Comparison of ENCODE assay signal across 19 cellular contexts in genomic region chr4:23041501-23041900, GRCh38.
DNase-seq lines count a peak whose midpoint lies in the region; ATAC-seq, FAIRE-seq and TF ChIP-seq lines count a peak whose summit lies in the region.
"Had no signal": no experiment of that assay in that cellular context is flagged by ENCODE, and none has a peak within 500 bp of the region (broad histone marks: within the 10 kb centered on the region; RNA-seq: fewer than 3 reads in every experiment).

No MANE protein-coding gene starts in this region.

- POLR2A ChIA-PET in naive thymus-derived CD4-positive, alpha-beta T cell (lab: Charles Lee) = no interaction called here

- DNase-seq in EH (ENCODE audit: low read depth) = peak; percentile 27
- DNase-seq in RCC 7860 (ENCODE audit: low spot score) = peak; percentile 73
- peak; percentile 10 for DNase-seq in astrocyte of the spinal cord (ENCODE audit: low read depth, low spot score)
- no peak for DNase-seq in NCI-H345 treated with DMSO at 0.1 percent for 48 hours (lab: John Stamatoyannopoulos, UW; ENCODE audit: unreplicated experiment)
- no peak for DNase-seq in KG1 (lab: John Stamatoyannopoulos, UW)
- DNase-seq in naive thymus-derived CD4-positive, alpha-beta T cell = no peak
- DNase-seq: BE2C; C1 segment of cervical spinal cord; Caco-2; CD4-positive, CD25-positive, alpha-beta regulatory T cell; DMS153; DMS79; GF-D8; GOT3; H7; HFFc6 had no signal

- no peak for FAIRE-seq in RCC 7860 (lab: Jason Lieb, UNC)
- FAIRE-seq: HepG2 had no signal

- H3K4me1 Mint-ChIP-seq in naive thymus-derived CD4-positive, alpha-beta T cell = no peaks in the 10 kb centered on the region
- H3K4me1 Mint-ChIP-seq: CD4-positive, CD25-positive, alpha-beta regulatory T cell; IgD-negative memory B cell had no signal

- no peak overlapping the region for H3K27ac ChIP-seq in naive thymus-derived CD4-positive, alpha-beta T cell (ENCODE audit: low read depth, low read length)

- H3K4me3 ChIP-seq in astrocyte of the spinal cord (ENCODE audit: low read depth, low read length) = no peak overlapping the region
- no peak overlapping the region for H3K4me3 ChIP-seq in naive thymus-derived CD4-positive, alpha-beta T cell (ENCODE audit: low read length)

- peaks cover 0 to 7% (median 0%) of the 10 kb centered on the region in 11 donors for H3K9me3 Mint-ChIP-seq in naive thymus-derived CD4-positive, alpha-beta T cell

- no peaks in the 10 kb centered on the region for H3K4me1 ChIP-seq in naive thymus-derived CD4-positive, alpha-beta T cell (ENCODE audit: control insufficient read depth in 2 of 2, insufficient read depth in 2 of 2, low read length in 2 of 2)
- H3K4me1 ChIP-seq: BE2C, Caco-2 had no signal

- no peak for ATAC-seq in naive thymus-derived CD4-positive, alpha-beta T cell
- ATAC-seq: HCT116, HepG2 had no signal

- intact Hi-C loops in naive thymus-derived CD4-positive, alpha-beta T cell (cut with micrococcal nuclease) = no loop called here

- no peak overlapping the region for H3K27ac Mint-ChIP-seq in naive thymus-derived CD4-positive, alpha-beta T cell
- H3K27ac Mint-ChIP-seq: CD4-positive, CD25-positive, alpha-beta regulatory T cell; HFFc6; IgD-negative memory B cell had no signal

- H3K36me3 Mint-ChIP-seq in naive thymus-derived CD4-positive, alpha-beta T cell = no peaks in the 10 kb centered on the region
- H3K36me3 Mint-ChIP-seq: CD4-positive, CD25-positive, alpha-beta regulatory T cell; IgD-negative memory B cell had no signal

- H3K9me3 ChIP-seq in naive thymus-derived CD4-positive, alpha-beta T cell (ENCODE audit: control insufficient read depth in 2 of 3, low read length in 3 of 3) = no peaks in the 10 kb centered on the region
- H3K9me3 ChIP-seq: BE2C, Caco-2 had no signal

- no peak overlapping the region for H3K4me3 Mint-ChIP-seq in naive thymus-derived CD4-positive, alpha-beta T cell
- H3K4me3 Mint-ChIP-seq: CD4-positive, CD25-positive, alpha-beta regulatory T cell; HFFc6; IgD-negative memory B cell had no signal

- H3K36me3 ChIP-seq in naive thymus-derived CD4-positive, alpha-beta T cell (ENCODE audit: control insufficient read depth in 2 of 3, insufficient read depth in 3 of 3, low read length in 3 of 3) = no peaks in the 10 kb centered on the region
- H3K36me3 ChIP-seq: BE2C had no signal

- in situ Hi-C loops in astrocyte of the spinal cord (cut with HindIII; ENCODE audit: low sequenced_read_pairs) = no loop called here

- TF ChIP-seq CTCF in astrocyte of the spinal cord (IDR thresholded peaks at IDR 0.05; ENCODE audit: low read depth, low read length) = no peak

- no peaks in the 10 kb centered on the region for H3K27me3 Mint-ChIP-seq in naive thymus-derived CD4-positive, alpha-beta T cell
- H3K27me3 Mint-ChIP-seq: CD4-positive, CD25-positive, alpha-beta regulatory T cell; IgD-negative memory B cell had no signal

- CTCF ChIA-PET in naive thymus-derived CD4-positive, alpha-beta T cell (lab: Charles Lee) = no interaction called here

- H3K27me3 ChIP-seq in naive thymus-derived CD4-positive, alpha-beta T cell (ENCODE audit: control insufficient read depth in 2 of 2, insufficient read depth in 2 of 2, low read length in 2 of 2) = no peaks in the 10 kb centered on the region
- H3K27me3 ChIP-seq: BE2C had no signal

Comparison
In these comparisons a context has a peak if more than half of its experiments do, and no peak if none do; other contexts are left out.
1. DNase-seq: peak in EH (single experiment), RCC 7860 (single experiment) and astrocyte of the spinal cord (single experiment); none in NCI-H345 treated with DMSO at 0.1 percent for 48 hours (single experiment), KG1 (single experiment) and naive thymus-derived CD4-positive, alpha-beta T cell (0 of 9).